27 cellular contexts compared by ENCODE assay signal in genomic region chr6:152587473-152587872, GRCh38. TPM values are rescaled to one million over a fixed set of nuclear protein-coding genes. Genes with fewer than 3 reads are reported as not detected.
DNase-seq lines count a peak whose midpoint lies in the region; ATAC-seq and TF ChIP-seq lines count a peak whose summit lies in the region.
"Had no signal": no experiment of that assay in that cellular context is flagged by ENCODE, and none has a peak within 500 bp of the region (broad histone marks: within the 10 kb centered on the region; RNA-seq: fewer than 3 reads in every experiment).

No MANE protein-coding gene starts in this region.

- no peaks in the 10 kb centered on the region for H3K36me3 ChIP-seq in OCI-LY7 (ENCODE audit: insufficient read depth, low read length)
- no peaks in the 10 kb centered on the region for H3K36me3 ChIP-seq in osteoblast (ENCODE audit: insufficient read depth, low read length)
- H3K36me3 ChIP-seq: left lung, thoracic aorta had no signal

- no peak overlapping the region for H3K4me3 Mint-ChIP-seq in central memory CD8-positive, alpha-beta T cell
- H3K4me3 Mint-ChIP-seq in stimulated activated naive CD8-positive, alpha-beta T cell treated with anti-CD3 and anti-CD28 coated beads, Interleukin-15, amount 100 ng/mL, for 72 hours: no peak overlapping the region
- H3K4me3 Mint-ChIP-seq: activated CD4-positive, alpha-beta memory T cell treated with anti-CD3 and anti-CD28 coated beads, Interleukin-2, amount 10 ng/mL, durations not matched to agents 7 days and 5 days; activated naive CD8-positive, alpha-beta T cell treated with anti-CD3 and anti-CD28 coated beads for 36 hours; mesothelial cell of epicardium; nephron; stimulated activated naive B cell treated with anti-CD40 and anti-IgM and Interleukin-4, amounts not matched to agents 10 μg/mL and 1 μg/mL and 100 μg/mL, for 72 hours had no signal

- H3K4me2 ChIP-seq in OCI-LY7 (ENCODE audit: low read length) (no peak overlapping the region), osteoblast (ENCODE audit: insufficient read depth, low read length) (no peak overlapping the region)
- H3K4me2 ChIP-seq: SK-N-SH had no signal

- intact Hi-C loops in OCI-LY7 (cut with micrococcal nuclease; ENCODE audit: unreplicated experiment): no loop called here

- BruUV-seq in OCI-LY7 (replicated peaks; lab: Mats Ljungman, UMichigan): no TSS peak

- H3K9me3 ChIP-seq in OCI-LY7 (ENCODE audit: low read length) (no peaks in the 10 kb centered on the region), osteoblast (ENCODE audit: low read depth, low read length) (no peaks in the 10 kb centered on the region)
- H3K9me3 ChIP-seq: left lung, thoracic aorta had no signal

- CTCF ChIA-PET in OCI-LY7 (lab: Charles Lee; ENCODE audit: unreplicated experiment): no interaction called here

- peaks cover 47% of the 10 kb centered on the region for H3K4me1 Mint-ChIP-seq in central memory CD8-positive, alpha-beta T cell
- no peaks in the 10 kb centered on the region for H3K4me1 Mint-ChIP-seq in stimulated activated naive CD8-positive, alpha-beta T cell treated with anti-CD3 and anti-CD28 coated beads, Interleukin-15, amount 100 ng/mL, for 72 hours
- H3K4me1 Mint-ChIP-seq: activated CD4-positive, alpha-beta memory T cell treated with anti-CD3 and anti-CD28 coated beads, Interleukin-2, amount 10 ng/mL, durations not matched to agents 7 days and 5 days; activated naive CD8-positive, alpha-beta T cell treated with anti-CD3 and anti-CD28 coated beads for 36 hours; mesothelial cell of epicardium; nephron had no signal

- POLR2A ChIA-PET in OCI-LY7 (lab: Charles Lee): interaction anchor here (0.9 kb wide), 1 partner anchor 18 kb away, joined by 3 read pairs; no protein-coding TSS in a partner anchor

- ATAC-seq in central memory CD8-positive, alpha-beta T cell (replicated peaks; ENCODE audit: extremely low read depth, poor library complexity, severe bottlenecking): peak; percentile 36
- ATAC-seq in HG03139 (IDR thresholded peaks at IDR 0.05; ENCODE audit: unreplicated experiment): no peak
- ATAC-seq in stimulated activated naive CD8-positive, alpha-beta T cell treated with anti-CD3 and anti-CD28 coated beads, Interleukin-15, amount 100 ng/mL, for 72 hours: no peak
- ATAC-seq: activated CD4-positive, CD25-positive, alpha-beta regulatory T cell treated with anti-CD3 and anti-CD28 coated beads, Interleukin-2, amount 50 U/mL, for 24 hours; foreskin keratinocyte; left lung; right cardiac atrium; stimulated activated naive B cell treated with anti-CD40 and anti-IgM and Interleukin-4, amounts not matched to agents 10 μg/mL and 1 μg/mL and 100 μg/mL, for 72 hours had no signal

- H3K27ac Mint-ChIP-seq in central memory CD8-positive, alpha-beta T cell (ENCODE audit: low read depth): no peak overlapping the region
- no peak overlapping the region for H3K27ac Mint-ChIP-seq in stimulated activated naive CD8-positive, alpha-beta T cell treated with anti-CD3 and anti-CD28 coated beads, Interleukin-15, amount 100 ng/mL, for 72 hours
- H3K27ac Mint-ChIP-seq: activated CD4-positive, alpha-beta memory T cell treated with anti-CD3 and anti-CD28 coated beads, Interleukin-2, amount 10 ng/mL, durations not matched to agents 7 days and 5 days; activated naive CD8-positive, alpha-beta T cell treated with anti-CD3 and anti-CD28 coated beads for 36 hours; mesothelial cell of epicardium; nephron; stimulated activated naive B cell treated with anti-CD40 and anti-IgM and Interleukin-4, amounts not matched to agents 10 μg/mL and 1 μg/mL and 100 μg/mL, for 72 hours had no signal

- TF ChIP-seq POLR2A in erythroblast (IDR thresholded peaks at IDR 0.05; ENCODE audit: low read length): no peak

- H3K36me3 Mint-ChIP-seq in central memory CD8-positive, alpha-beta T cell (ENCODE audit: insufficient read depth): peaks cover 3% of the 10 kb centered on the region
- H3K36me3 Mint-ChIP-seq: activated naive CD8-positive, alpha-beta T cell treated with anti-CD3 and anti-CD28 coated beads for 36 hours; mesothelial cell of epicardium; stimulated activated naive B cell treated with anti-CD40 and anti-IgM and Interleukin-4, amounts not matched to agents 10 μg/mL and 1 μg/mL and 100 μg/mL, for 72 hours had no signal

- TF ChIP-seq CTCF in OCI-LY7 (conservative IDR thresholded peaks at IDR 0.05; ENCODE audit: low read length) (no peak), osteoblast (IDR thresholded peaks at IDR 0.05; ENCODE audit: extremely low read depth, low read depth, low read length) (no peak)

- H3K27ac ChIP-seq in OCI-LY7 (ENCODE audit: low read depth, low read length, poor library complexity, severe bottlenecking): no peak overlapping the region
- H3K27ac ChIP-seq in osteoblast (ENCODE audit: low read depth, low read length): no peak overlapping the region
- no peak overlapping the region for H3K27ac ChIP-seq in caudate nucleus (ENCODE audit: low read depth, low read length)
- H3K27ac ChIP-seq: C4-2B, foreskin keratinocyte, parathyroid adenoma, thoracic aorta had no signal

- H3K79me2 ChIP-seq in OCI-LY7 (ENCODE audit: insufficient read depth, low read depth, low read length) (no peaks in the 10 kb centered on the region), osteoblast (ENCODE audit: insufficient read depth, low read length) (no peaks in the 10 kb centered on the region)
- H3K79me2 ChIP-seq: parathyroid adenoma had no signal

- H3K27me3 ChIP-seq in osteoblast (ENCODE audit: insufficient read depth, low read length): no peaks in the 10 kb centered on the region
- H3K27me3 ChIP-seq: foreskin keratinocyte, left lung had no signal

- H3K9me2 ChIP-seq in OCI-LY7 (ENCODE audit: insufficient read depth, low read length): no peaks in the 10 kb centered on the region; the same call in 1 of the 2 replicates
- H3K9me2 ChIP-seq: SK-N-SH had no signal

- DNase-seq in KBM-7: peak; percentile 79
- DNase-seq in OCI-LY7 (ENCODE audit: low spot score): peak; percentile 33
- no peak for DNase-seq in central memory CD8-positive, alpha-beta T cell (ENCODE audit: low spot score in 2 of 2)
- DNase-seq in osteoblast (ENCODE audit: insufficient read length, low spot score, missing footprints): peak; percentile 21
- DNase-seq in stimulated activated naive CD8-positive, alpha-beta T cell treated with anti-CD3 and anti-CD28 coated beads, Interleukin-15, amount 100 ng/mL, for 72 hours: no peak
- no peak for DNase-seq in caudate nucleus (lab: John Stamatoyannopoulos, UW)
- no peak for DNase-seq in erythroblast (lab: John Stamatoyannopoulos, UW)
- DNase-seq: activated CD4-positive, alpha-beta memory T cell treated with anti-CD3 and anti-CD28 coated beads, Interleukin-2, amount 10 ng/mL, durations not matched to agents 7 days and 5 days; activated naive CD8-positive, alpha-beta T cell treated with anti-CD3 and anti-CD28 coated beads for 36 hours; central memory CD4-positive, alpha-beta T cell; DMS 273 treated with DMSO at 0.1 percent for 48 hours; foreskin keratinocyte; left lung; NCI-H146; right cardiac atrium; RPMI8226; SK-N-SH; stimulated activated CD4-positive, alpha-beta T cell treated with anti-CD3 and anti-CD28 coated beads, Interleukin-4, amount 100 ng/mL, for 24 hours; stimulated activated naive B cell treated with anti-CD40 and anti-IgM and Interleukin-4, amounts not matched to agents 10 μg/mL and 1 μg/mL and 100 μg/mL, for 72 hours; T1000 had no signal

- in situ Hi-C loops in KBM-7 (cut with MboI; ENCODE audit: low pct_unique_long_range_greater_than_20kb, low sequenced_read_pairs): no loop called here

- no peaks in the 10 kb centered on the region for H3K9me3 Mint-ChIP-seq in central memory CD8-positive, alpha-beta T cell
- no peaks in the 10 kb centered on the region for H3K9me3 Mint-ChIP-seq in stimulated activated naive CD8-positive, alpha-beta T cell treated with anti-CD3 and anti-CD28 coated beads, Interleukin-15, amount 100 ng/mL, for 72 hours
- H3K9me3 Mint-ChIP-seq: activated CD4-positive, alpha-beta memory T cell treated with anti-CD3 and anti-CD28 coated beads, Interleukin-2, amount 10 ng/mL, durations not matched to agents 7 days and 5 days; activated naive CD8-positive, alpha-beta T cell treated with anti-CD3 and anti-CD28 coated beads for 36 hours; nephron had no signal

- no peak overlapping the region for H2AFZ ChIP-seq in OCI-LY7 (ENCODE audit: low read length)
- no peak overlapping the region for H2AFZ ChIP-seq in osteoblast (ENCODE audit: low read length)
- H2AFZ ChIP-seq: parathyroid adenoma had no signal

- H3K4me1 ChIP-seq in OCI-LY7 (ENCODE audit: insufficient read depth, low read length, poor library complexity, severe bottlenecking): peaks cover 9% of the 10 kb centered on the region
- H3K4me1 ChIP-seq in osteoblast (ENCODE audit: insufficient read depth, low read length): no peaks in the 10 kb centered on the region
- H3K4me1 ChIP-seq: foreskin keratinocyte, parathyroid adenoma had no signal

- H3K27me3 Mint-ChIP-seq in central memory CD8-positive, alpha-beta T cell: no peaks in the 10 kb centered on the region
- H3K27me3 Mint-ChIP-seq in stimulated activated naive CD8-positive, alpha-beta T cell treated with anti-CD3 and anti-CD28 coated beads, Interleukin-15, amount 100 ng/mL, for 72 hours: no peaks in the 10 kb centered on the region
- H3K27me3 Mint-ChIP-seq: activated CD4-positive, alpha-beta memory T cell treated with anti-CD3 and anti-CD28 coated beads, Interleukin-2, amount 10 ng/mL, durations not matched to agents 7 days and 5 days; activated naive CD8-positive, alpha-beta T cell treated with anti-CD3 and anti-CD28 coated beads for 36 hours; stimulated activated naive B cell treated with anti-CD40 and anti-IgM and Interleukin-4, amounts not matched to agents 10 μg/mL and 1 μg/mL and 100 μg/mL, for 72 hours had no signal

- no peaks in the 10 kb centered on the region for H4K20me1 ChIP-seq in OCI-LY7 (ENCODE audit: insufficient read depth, low read length)
- no peaks in the 10 kb centered on the region for H4K20me1 ChIP-seq in osteoblast (ENCODE audit: insufficient read depth, low read length)

- H3K4me3 ChIP-seq in OCI-LY7 (ENCODE audit: low read depth, low read length, poor library complexity, severe bottlenecking) (no peak overlapping the region), osteoblast (ENCODE audit: insufficient read depth, low read length) (no peak overlapping the region)
- H3K4me3 ChIP-seq: left lung, thoracic aorta had no signal

RNA-seq across cellular contexts. Expression of gene SYNE1, which starts 49.7 kb away (rescaled TPM):
- total RNA-seq in OCI-LY7 (2014; rRNA removed; shearing (Covaris generic)): 53.1 and 74.6 TPM in 2 replicates
- total RNA-seq in OCI-LY7 (2022) (140 and 174 TPM in 2 replicates), osteoblast (221 and 240 TPM in 2 replicates)

Comparison
In these comparisons a context has a peak if more than half of its experiments do, and no peak if none do; other contexts are left out.
1. DNase-seq: peak in KBM-7 (single experiment), OCI-LY7 (single experiment) and osteoblast (single experiment); none in central memory CD8-positive, alpha-beta T cell (0 of 2), stimulated activated naive CD8-positive, alpha-beta T cell treated with anti-CD3 and anti-CD28 coated beads, Interleukin-15, amount 100 ng/mL, for 72 hours (0 of 2), caudate nucleus (0 of 61) and erythroblast (0 of 2).